Comparison of ENCODE assay signal across 13 cellular contexts in the genomic region with DNA sequence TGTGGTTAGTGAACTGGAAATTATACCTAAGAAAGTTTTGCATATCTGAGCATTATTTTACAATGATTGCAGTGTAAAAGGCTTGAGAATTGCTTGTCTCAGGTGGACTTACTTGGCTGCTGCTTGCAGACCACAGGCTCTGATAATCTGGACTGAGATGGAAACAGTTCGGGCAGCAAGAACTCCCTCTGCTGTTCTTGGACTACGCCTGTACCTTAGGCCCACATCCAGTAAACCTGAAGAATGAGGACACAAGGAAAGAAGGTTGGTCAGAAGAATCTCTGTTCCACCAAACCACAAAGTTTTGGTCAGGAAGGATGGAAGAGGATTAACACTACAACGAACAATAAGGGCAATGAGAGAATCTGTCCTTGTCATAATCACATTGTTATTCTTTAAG.
DNase-seq lines count a peak whose midpoint lies in the region; ATAC-seq and TF ChIP-seq lines count a peak whose summit lies in the region.
"Had no signal": no experiment of that assay in that cellular context is flagged by ENCODE, and none has a peak within 500 bp of the region (broad histone marks: within the 10 kb centered on the region; RNA-seq: fewer than 3 reads in every experiment).

No MANE protein-coding gene starts in this region.

- DNase-seq in EH (ENCODE audit: low read depth) (peak; percentile 23), brain microvascular endothelial cell (no peak), mesenchymal stem cell (peak; percentile 29), NCI-H146 (lab: John Stamatoyannopoulos, UW) (no peak)
- DNase-seq: activated T-cell treated with anti-CD3 and anti-CD28 coated beads, Interleukin-2, amount 50 U/mL, for 72 hours; hippocampal formation; NCI-H2081; right cardiac atrium had no signal

- in situ Hi-C loops in brain microvascular endothelial cell (cut with HindIII; ENCODE audit: low pct_ligation_motif_present, low sequenced_read_pairs), result no loop called here

- 96% methylated on average over 2 of the region's 3 CpGs for WGBS in mesenchymal stem cell

- no peak overlapping the region for H3K14ac ChIP-seq in mesenchymal stem cell (ENCODE audit: low read length in 2 of 2)

- H2BK12ac ChIP-seq in mesenchymal stem cell (ENCODE audit: low read length in 2 of 2), result no peak overlapping the region

- no peak overlapping the region for H2BK15ac ChIP-seq in mesenchymal stem cell (ENCODE audit: low read depth, poor library complexity, severe bottlenecking)

- H3K18ac ChIP-seq in mesenchymal stem cell (ENCODE audit: low read depth in 1 of 2, low read length in 2 of 2), result no peak overlapping the region

- no peaks in the 10 kb centered on the region for H3K27me3 ChIP-seq in brain microvascular endothelial cell (replicated peaks)
- H3K27me3 ChIP-seq in mesenchymal stem cell (ENCODE audit: control insufficient read depth in 1 of 2, insufficient read depth in 1 of 2, low read length in 2 of 2), result no peaks in the 10 kb centered on the region
- H3K27me3 ChIP-seq: tibial nerve had no signal

- no peak overlapping the region for H4K91ac ChIP-seq in mesenchymal stem cell (ENCODE audit: low read length)

- H2BK120ac ChIP-seq in mesenchymal stem cell (ENCODE audit: low read depth, low read length), result no peak overlapping the region

- H2BK5ac ChIP-seq in mesenchymal stem cell (ENCODE audit: low read depth, low read length, poor library complexity, severe bottlenecking), result no peak overlapping the region

- H3K79me1 ChIP-seq in mesenchymal stem cell (replicated peaks; ENCODE audit: low read length, poor library complexity, severe bottlenecking), result no peaks in the 10 kb centered on the region

- no peak overlapping the region for H3K9ac ChIP-seq in mesenchymal stem cell (ENCODE audit: low read length)

- H3K23ac ChIP-seq in mesenchymal stem cell (ENCODE audit: low read length in 2 of 2), result no peak overlapping the region

- H2AK5ac ChIP-seq in mesenchymal stem cell (ENCODE audit: low read length, severe bottlenecking), result no peak overlapping the region

- no peak overlapping the region for H3K4ac ChIP-seq in mesenchymal stem cell (ENCODE audit: low read depth in 1 of 2, low read length in 2 of 2)

- H3K4me2 ChIP-seq in mesenchymal stem cell (ENCODE audit: low read length, poor library complexity, severe bottlenecking), result no peak overlapping the region

- no peaks in the 10 kb centered on the region for H3K9me3 ChIP-seq in mesenchymal stem cell (ENCODE audit: control insufficient read depth, low read length)
- H3K9me3 ChIP-seq: tibial nerve had no signal

- H4K8ac ChIP-seq in mesenchymal stem cell (ENCODE audit: low read length), result no peak overlapping the region

- no peak overlapping the region for H2AFZ ChIP-seq in mesenchymal stem cell (ENCODE audit: low read depth, low read length)

- H3K36me3 ChIP-seq in brain microvascular endothelial cell (replicated peaks), result peaks cover 19% of the 10 kb centered on the region
- peaks cover 12 to 90% of the 10 kb centered on the region in 2 experiments for H3K36me3 ChIP-seq in mesenchymal stem cell (ENCODE audit: control insufficient read depth in 1 of 2, insufficient read depth in 2 of 2, low read depth in 1 of 2, low read length in 2 of 2)

- TF ChIP-seq CTCF in LNCAP (IDR thresholded peaks at IDR 0.05), result peak; percentile 14; the same call in 1 of the 2 replicates
- peak; percentile 64 for TF ChIP-seq CTCF in brain microvascular endothelial cell (IDR thresholded peaks at IDR 0.05; ENCODE audit: low read depth, low read length, missing control alignments)

- H3K4me3 ChIP-seq in brain microvascular endothelial cell (ENCODE audit: low read depth, low read length) (no peak overlapping the region), mesenchymal stem cell (ENCODE audit: insufficient read depth in 1 of 2, low read depth in 1 of 2, low read length in 2 of 2) (no peak overlapping the region)
- H3K4me3 ChIP-seq: tibial nerve had no signal

- H3K27ac ChIP-seq in brain microvascular endothelial cell, result no peak overlapping the region
- peak overlapping the region; percentile 53 for H3K27ac ChIP-seq in mesenchymal stem cell (ENCODE audit: low read length, poor library complexity, severe bottlenecking)
- H3K27ac ChIP-seq: tibial nerve had no signal

- peaks cover 4% of the 10 kb centered on the region for H3K4me1 ChIP-seq in mesenchymal stem cell (ENCODE audit: control insufficient read depth, insufficient read depth, low read depth, low read length)
- H3K4me1 ChIP-seq: tibial nerve had no signal

- ATAC-seq in HG03442 (IDR thresholded peaks at IDR 0.05; ENCODE audit: unreplicated experiment) (no peak), GM21619 (IDR thresholded peaks at IDR 0.05; ENCODE audit: unreplicated experiment) (no peak), HG03439 (IDR thresholded peaks at IDR 0.05; ENCODE audit: unreplicated experiment) (no peak)
- ATAC-seq: right cardiac atrium had no signal

Comparison
In these comparisons a context has a peak if more than half of its experiments do, and no peak if none do; other contexts are left out.
1. DNase-seq: peak in EH (single experiment) and mesenchymal stem cell (single experiment); none in brain microvascular endothelial cell (single experiment) and NCI-H146 (single experiment).